ENCODE assay signal across 19 cellular contexts in genomic region chr11:69231466-69232018, GRCh38.
DNase-seq lines count a peak whose midpoint lies in the region; TF ChIP-seq lines count a peak whose summit lies in the region.
"Had no signal": no experiment of that assay in that cellular context is flagged by ENCODE, and none has a peak within 500 bp of the region (broad histone marks: within the 10 kb centered on the region; RNA-seq: fewer than 3 reads in every experiment).

No MANE protein-coding gene starts in this region.

- H3K36me3 ChIP-seq in endodermal cell (ENCODE audit: control insufficient read depth, insufficient read depth, low read length), result no peaks in the 10 kb centered on the region
- H3K36me3 ChIP-seq: BE2C, MG63 had no signal

- no peak overlapping the region for H3K4me3 Mint-ChIP-seq in endodermal cell
- H3K4me3 Mint-ChIP-seq in chondrocyte (ENCODE audit: unreplicated experiment), result no peak overlapping the region
- H3K4me3 Mint-ChIP-seq: CD4-positive, alpha-beta T cell had no signal

- H3K27me3 Mint-ChIP-seq in endodermal cell (ENCODE audit: insufficient read depth), result peaks cover 3% of the 10 kb centered on the region
- peaks cover 19% of the 10 kb centered on the region for H3K27me3 Mint-ChIP-seq in chondrocyte (ENCODE audit: low read depth)

- no peaks in the 10 kb centered on the region for H3K9me3 Mint-ChIP-seq in endodermal cell
- H3K9me3 Mint-ChIP-seq in chondrocyte (ENCODE audit: low read depth), result peaks cover 10% of the 10 kb centered on the region

- no peaks in the 10 kb centered on the region for H3K36me3 Mint-ChIP-seq in endodermal cell (ENCODE audit: low read depth)
- peaks cover 4% of the 10 kb centered on the region for H3K36me3 Mint-ChIP-seq in chondrocyte (ENCODE audit: low read depth)

- no peak overlapping the region for H3K4me3 ChIP-seq in endodermal cell (ENCODE audit: low read length)
- H3K4me3 ChIP-seq: MG63 had no signal

- WGBS in endodermal cell (ENCODE audit: insufficient coverage in 1 of 2, insufficient read length in 1 of 2), 2 experiments, result 85 to 95% methylated on average over 6 to 9 of the region's 9 CpGs

- TF ChIP-seq CTCF in endodermal cell (conservative IDR thresholded peaks at IDR 0.05) (no peak), chondrocyte (IDR thresholded peaks at IDR 0.05) (no peak)

- H3K9ac ChIP-seq in endodermal cell (ENCODE audit: extremely low read depth, low read length, poor library complexity, severe bottlenecking), result no peak overlapping the region

- H3K27ac Mint-ChIP-seq in endodermal cell (no peak overlapping the region), chondrocyte (ENCODE audit: unreplicated experiment) (no peak overlapping the region)
- H3K27ac Mint-ChIP-seq: CD4-positive, alpha-beta T cell had no signal

- H3K27me3 ChIP-seq in endodermal cell (ENCODE audit: control insufficient read depth, insufficient read depth, low read length, poor library complexity, severe bottlenecking), result no peaks in the 10 kb centered on the region
- H3K27me3 ChIP-seq: BE2C, MG63 had no signal

- no peaks in the 10 kb centered on the region for H3K9me3 ChIP-seq in endodermal cell (ENCODE audit: control insufficient read depth, low read length)
- H3K9me3 ChIP-seq: BE2C had no signal

- H3K4me1 ChIP-seq in endodermal cell (ENCODE audit: control insufficient read depth, insufficient read depth, low read length), result no peaks in the 10 kb centered on the region
- H3K4me1 ChIP-seq: BE2C had no signal

- H3K27ac ChIP-seq in endodermal cell (ENCODE audit: low read depth, low read length), result no peak overlapping the region
- H3K27ac ChIP-seq: 22Rv1 had no signal

- intact Hi-C loops in posterior vena cava (cut with DNase I), result no loop called here

- no peaks in the 10 kb centered on the region for H3K4me1 Mint-ChIP-seq in endodermal cell
- no peaks in the 10 kb centered on the region for H3K4me1 Mint-ChIP-seq in chondrocyte (ENCODE audit: low read depth)

- DNase-seq in NCI-H748 (lab: John Stamatoyannopoulos, UW; ENCODE audit: unreplicated experiment) (peak; percentile 10), NCI-H748 treated with DMSO at 0.1 percent for 48 hours (lab: John Stamatoyannopoulos, UW) (no peak), HT-29 (ENCODE audit: low spot score) (peak; percentile 25), endodermal cell (peak; percentile 48), posterior vena cava (ENCODE audit: low spot score) (peak; percentile 37), chondrocyte (ENCODE audit: low spot score) (no peak), NCI-H128 (lab: John Stamatoyannopoulos, UW; ENCODE audit: unreplicated experiment) (no peak)
- no peak for DNase-seq in stimulated activated naive CD4-positive, alpha-beta T cell treated with Interleukin-2 at 50 U/mL for 16 hours (lab: John Stamatoyannopoulos, UW)
- DNase-seq: BE2C; DMS53; Karpas-422; MG63; NCI-H1092 treated with DMSO at 0.1 percent for 48 hours; NCI-H187; NCI-H345; NK-92 treated with Interleukin-12 subunit alpha and Interleukin-12 subunit beta, amount 100 ng/mL, for 24 hours; SIG-M5 had no signal

Comparison
In these comparisons a context has a peak if more than half of its experiments do, and no peak if none do; other contexts are left out.
1. DNase-seq: peak in NCI-H748 (single experiment), HT-29 (single experiment), endodermal cell (single experiment) and posterior vena cava (single experiment); none in NCI-H748 treated with DMSO at 0.1 percent for 48 hours (single experiment), stimulated activated naive CD4-positive, alpha-beta T cell treated with Interleukin-2 at 50 U/mL for 16 hours (single experiment), chondrocyte (single experiment) and NCI-H128 (single experiment).